ENCODE assay signal across 25 cellular contexts in the genomic region with DNA sequence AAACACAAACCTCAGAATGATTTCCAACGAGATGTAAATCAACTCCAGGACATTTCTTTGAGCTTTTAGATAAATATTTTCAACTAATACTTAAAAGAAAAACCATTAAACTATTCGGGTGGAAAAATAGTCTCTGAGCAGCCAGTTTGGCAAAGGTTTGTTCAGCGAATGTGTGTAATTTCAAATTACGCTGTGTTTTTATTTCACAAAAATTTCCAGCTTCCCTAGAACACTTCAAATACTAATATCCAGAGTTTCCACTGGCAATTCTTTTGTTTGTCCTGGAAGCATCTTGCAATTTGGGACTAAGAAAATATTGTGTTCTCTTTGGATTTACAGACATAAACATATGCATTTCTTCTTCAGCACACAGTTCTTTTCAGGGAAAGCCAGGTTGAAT.
A peak's percentile ranks its signal among the peaks of the same experiment; 100 is the strongest.
DNase-seq lines count a peak whose midpoint lies in the region; ATAC-seq and TF ChIP-seq lines count a peak whose summit lies in the region.
"Had no signal": no experiment of that assay in that cellular context is flagged by ENCODE, and none has a peak within 500 bp of the region (broad histone marks: within the 10 kb centered on the region; RNA-seq: fewer than 3 reads in every experiment).

No MANE protein-coding gene starts in this region.

- H3K4me1 ChIP-seq in ascending aorta, result peaks cover 0 to 8% of the 10 kb centered on the region in 2 donors
- H3K4me1 ChIP-seq in tibial artery, result peaks cover 0 to 36% (median 0%) of the 10 kb centered on the region in 4 donors
- H3K4me1 ChIP-seq: BE2C, BLaER1 had no signal

- no peak overlapping the region for H3K4me3 Mint-ChIP-seq in natural killer cell
- H3K4me3 Mint-ChIP-seq: CD14-positive monocyte; CD4-positive, alpha-beta memory T cell; CD4-positive, CD25-positive, alpha-beta regulatory T cell; CD8-positive, alpha-beta memory T cell had no signal

- H3K27me3 ChIP-seq in ascending aorta (no peaks in the 10 kb centered on the region), tibial artery (no peaks in the 10 kb centered on the region)
- H3K27me3 ChIP-seq: BE2C, BLaER1 had no signal

- H3K36me3 Mint-ChIP-seq in natural killer cell, result no peaks in the 10 kb centered on the region
- H3K36me3 Mint-ChIP-seq: CD14-positive monocyte; CD4-positive, alpha-beta memory T cell; CD4-positive, CD25-positive, alpha-beta regulatory T cell; CD8-positive, alpha-beta memory T cell had no signal

- no peaks in the 10 kb centered on the region for H3K27me3 Mint-ChIP-seq in natural killer cell (ENCODE audit: low read depth in 2 of 2)
- H3K27me3 Mint-ChIP-seq: CD4-positive, CD25-positive, alpha-beta regulatory T cell; CD8-positive, alpha-beta memory T cell had no signal

- H3K36me3 ChIP-seq in ascending aorta (no peaks in the 10 kb centered on the region), tibial artery (no peaks in the 10 kb centered on the region)
- H3K36me3 ChIP-seq: BE2C, BLaER1 had no signal

- H3K4me3 ChIP-seq in ascending aorta (no peak overlapping the region), tibial artery (no peak overlapping the region)
- H3K4me3 ChIP-seq: BLaER1, GM12878 had no signal

- peaks cover 3 to 10% of the 10 kb centered on the region in 2 donors for H3K9me3 Mint-ChIP-seq in natural killer cell

- DNase-seq in ascending aorta (ENCODE audit: low spot score in 2 of 2) (no peak), sciatic nerve (ENCODE audit: low spot score) (no peak), tibial artery (no peak), natural killer cell (no peak), NCI-H1436 (lab: John Stamatoyannopoulos, UW) (no peak)
- DNase-seq: 8988T; ACHN; BE2C; C1 segment of cervical spinal cord; CD4-positive, alpha-beta memory T cell; CD4-positive, CD25-positive, alpha-beta regulatory T cell; CD8-positive, alpha-beta memory T cell; COR-L47; DMS 273 treated with DMSO at 0.1 percent for 48 hours; DMS153; DMS53; DMS79; DND-41; EL; GDM1 had no signal

- intact Hi-C loops in ascending aorta (cut with DNase I) (no loop called here), sciatic nerve (cut with DNase I) (no loop called here), tibial artery (cut with DNase I; ENCODE audit: low total_unique reads) (no loop called here), natural killer cell (cut with micrococcal nuclease) (no loop called here)

- no peaks in the 10 kb centered on the region for H3K4me1 Mint-ChIP-seq in natural killer cell
- H3K4me1 Mint-ChIP-seq: CD14-positive monocyte; CD4-positive, alpha-beta memory T cell; CD4-positive, CD25-positive, alpha-beta regulatory T cell; CD8-positive, alpha-beta memory T cell had no signal

- peak; percentile 78 for ATAC-seq in sciatic nerve
- ATAC-seq in natural killer cell, result no peak
- ATAC-seq in HG03457 (IDR thresholded peaks at IDR 0.05; ENCODE audit: unreplicated experiment), result no peak
- no peak for ATAC-seq in GM21717 (IDR thresholded peaks at IDR 0.05; ENCODE audit: unreplicated experiment)
- ATAC-seq: GM12878 had no signal

- H3K9me3 ChIP-seq in ascending aorta (no peaks in the 10 kb centered on the region), tibial artery (no peaks in the 10 kb centered on the region)
- H3K9me3 ChIP-seq: BE2C, BLaER1 had no signal

- H3K27ac Mint-ChIP-seq in natural killer cell, result no peak overlapping the region
- H3K27ac Mint-ChIP-seq: CD14-positive monocyte; CD4-positive, alpha-beta memory T cell; CD4-positive, CD25-positive, alpha-beta regulatory T cell; CD8-positive, alpha-beta memory T cell had no signal

- H3K27ac ChIP-seq in ascending aorta (peak overlapping the region; percentile 51 to 64), tibial artery (peak overlapping the region; percentile 57)
- H3K27ac ChIP-seq: BLaER1 had no signal

- TF ChIP-seq CTCF in ascending aorta (IDR thresholded peaks at IDR 0.05) (no peak), tibial artery (IDR thresholded peaks at IDR 0.05) (no peak), natural killer cell (IDR thresholded peaks at IDR 0.05) (no peak)
